12 cellular contexts compared by ENCODE assay signal in the genomic region with DNA sequence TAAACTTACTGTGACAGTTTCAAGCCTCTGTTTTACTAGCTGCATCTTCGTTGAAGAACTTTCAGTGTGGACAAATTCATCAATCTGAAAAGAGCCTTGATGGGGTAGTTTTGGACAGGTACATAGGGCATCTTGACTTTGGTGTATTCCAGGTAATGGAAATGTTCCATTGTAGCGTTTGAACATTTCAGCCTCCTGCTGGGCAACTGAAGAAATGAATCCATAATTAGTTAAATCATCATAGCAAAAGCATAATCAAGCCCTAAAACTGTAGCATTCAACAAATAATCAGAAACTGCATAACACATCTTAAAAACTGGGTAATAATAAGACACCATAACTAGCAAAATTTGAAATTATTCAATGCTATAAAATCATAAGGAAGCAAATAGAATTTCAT.
A peak's percentile ranks its signal among the peaks of the same experiment; 100 is the strongest.
DNase-seq lines count a peak whose midpoint lies in the region; ATAC-seq and TF ChIP-seq lines count a peak whose summit lies in the region.
"Had no signal": no experiment of that assay in that cellular context is flagged by ENCODE, and none has a peak within 500 bp of the region (broad histone marks: within the 10 kb centered on the region; RNA-seq: fewer than 3 reads in every experiment).

No MANE protein-coding gene starts in this region.

- no peak overlapping the region for H3K4me3 Mint-ChIP-seq in chondrocyte (ENCODE audit: unreplicated experiment)
- H3K4me3 Mint-ChIP-seq: WTC11 had no signal

- no peak overlapping the region for H3K4me2 ChIP-seq in MM.1S (ENCODE audit: low read depth, low read length)
- no peak overlapping the region for H3K4me2 ChIP-seq in osteoblast (ENCODE audit: insufficient read depth, low read length)

- H3F3A ChIP-seq in MM.1S (ENCODE audit: insufficient read depth, low read length): no peaks in the 10 kb centered on the region

- H3K27ac Mint-ChIP-seq in chondrocyte (ENCODE audit: unreplicated experiment): no peak overlapping the region
- H3K27ac Mint-ChIP-seq: WTC11 had no signal

- no peaks in the 10 kb centered on the region for H3K9me3 Mint-ChIP-seq in chondrocyte (ENCODE audit: low read depth)
- H3K9me3 Mint-ChIP-seq: WTC11 had no signal

- no peak overlapping the region for H3K27ac ChIP-seq in MM.1S (ENCODE audit: low read length)
- no peak overlapping the region for H3K27ac ChIP-seq in osteoblast (ENCODE audit: low read depth, low read length)
- H3K27ac ChIP-seq: uterus had no signal

- H3K4me3 ChIP-seq in MM.1S (ENCODE audit: low read length) (no peak overlapping the region), osteoblast (ENCODE audit: insufficient read depth, low read length) (no peak overlapping the region)
- H3K4me3 ChIP-seq: uterus had no signal

- H2AFZ ChIP-seq in MM.1S (ENCODE audit: low read length) (no peak overlapping the region), osteoblast (ENCODE audit: low read length) (no peak overlapping the region)

- peaks cover 7% of the 10 kb centered on the region for H3K36me3 Mint-ChIP-seq in chondrocyte (ENCODE audit: low read depth)
- H3K36me3 Mint-ChIP-seq: WTC11 had no signal

- H3K36me3 ChIP-seq in MM.1S (replicated peaks; ENCODE audit: insufficient read depth, low read length): no peaks in the 10 kb centered on the region
- peaks cover 22% of the 10 kb centered on the region for H3K36me3 ChIP-seq in osteoblast (ENCODE audit: insufficient read depth, low read length)
- H3K36me3 ChIP-seq: uterus had no signal

- H3K79me2 ChIP-seq in MM.1S (ENCODE audit: low read length): no peaks in the 10 kb centered on the region
- no peaks in the 10 kb centered on the region for H3K79me2 ChIP-seq in osteoblast (ENCODE audit: insufficient read depth, low read length)

- no peak overlapping the region for H3K9ac ChIP-seq in MM.1S (ENCODE audit: low read length)

- no peaks in the 10 kb centered on the region for H3K27me3 Mint-ChIP-seq in chondrocyte (ENCODE audit: low read depth)

- DNase-seq in DMS53 (lab: John Stamatoyannopoulos, UW): peak; percentile 17
- DNase-seq in DMS53 treated with DMSO at 0.1 percent for 48 hours (lab: John Stamatoyannopoulos, UW; ENCODE audit: unreplicated experiment): no peak
- no peak for DNase-seq in MM.1S
- DNase-seq in chondrocyte (ENCODE audit: low spot score): no peak
- no peak for DNase-seq in osteoblast (ENCODE audit: insufficient read length, low spot score, missing footprints)
- DNase-seq in kidney glomerular epithelial cell (lab: John Stamatoyannopoulos, UW): no peak
- DNase-seq: HCEC 1CT, NCI-H2029, uterus had no signal

- H4K20me1 ChIP-seq in MM.1S (ENCODE audit: insufficient read depth, low read length) (no peaks in the 10 kb centered on the region), osteoblast (ENCODE audit: insufficient read depth, low read length) (no peaks in the 10 kb centered on the region)

- H3K27me3 ChIP-seq in MM.1S (replicated peaks; ENCODE audit: insufficient read depth, low read length) (no peaks in the 10 kb centered on the region), osteoblast (ENCODE audit: insufficient read depth, low read length) (no peaks in the 10 kb centered on the region)
- H3K27me3 ChIP-seq: uterus had no signal

- H3K4me1 ChIP-seq in MM.1S (ENCODE audit: low read length) (peaks cover 10% of the 10 kb centered on the region), osteoblast (ENCODE audit: insufficient read depth, low read length) (no peaks in the 10 kb centered on the region)
- H3K4me1 ChIP-seq: uterus had no signal

- H3K4me1 Mint-ChIP-seq in chondrocyte (ENCODE audit: low read depth): no peaks in the 10 kb centered on the region
- H3K4me1 Mint-ChIP-seq: WTC11 had no signal

- TF ChIP-seq CTCF in MM.1S (IDR thresholded peaks at IDR 0.05; ENCODE audit: low read length) (peak; percentile 24), chondrocyte (IDR thresholded peaks at IDR 0.05) (peak; percentile 62), osteoblast (IDR thresholded peaks at IDR 0.05; ENCODE audit: extremely low read depth, low read depth, low read length) (peak; percentile 38)

- ATAC-seq in HG03095 (IDR thresholded peaks at IDR 0.05; ENCODE audit: unreplicated experiment) (no peak), HG02970 (IDR thresholded peaks at IDR 0.05; ENCODE audit: low FRiP score, unreplicated experiment) (no peak)
- ATAC-seq: WTC11 had no signal

- H3K9me3 ChIP-seq in MM.1S (replicated peaks; ENCODE audit: insufficient read depth, low read length): no peaks in the 10 kb centered on the region
- H3K9me3 ChIP-seq in osteoblast (ENCODE audit: low read depth, low read length): no peaks in the 10 kb centered on the region
- H3K9me3 ChIP-seq: uterus had no signal

- H3K9me2 ChIP-seq in MM.1S (replicated peaks; ENCODE audit: insufficient read depth, low read length): no peaks in the 10 kb centered on the region
